1 cellular context compared by ENCODE assay signal in the genomic region with DNA sequence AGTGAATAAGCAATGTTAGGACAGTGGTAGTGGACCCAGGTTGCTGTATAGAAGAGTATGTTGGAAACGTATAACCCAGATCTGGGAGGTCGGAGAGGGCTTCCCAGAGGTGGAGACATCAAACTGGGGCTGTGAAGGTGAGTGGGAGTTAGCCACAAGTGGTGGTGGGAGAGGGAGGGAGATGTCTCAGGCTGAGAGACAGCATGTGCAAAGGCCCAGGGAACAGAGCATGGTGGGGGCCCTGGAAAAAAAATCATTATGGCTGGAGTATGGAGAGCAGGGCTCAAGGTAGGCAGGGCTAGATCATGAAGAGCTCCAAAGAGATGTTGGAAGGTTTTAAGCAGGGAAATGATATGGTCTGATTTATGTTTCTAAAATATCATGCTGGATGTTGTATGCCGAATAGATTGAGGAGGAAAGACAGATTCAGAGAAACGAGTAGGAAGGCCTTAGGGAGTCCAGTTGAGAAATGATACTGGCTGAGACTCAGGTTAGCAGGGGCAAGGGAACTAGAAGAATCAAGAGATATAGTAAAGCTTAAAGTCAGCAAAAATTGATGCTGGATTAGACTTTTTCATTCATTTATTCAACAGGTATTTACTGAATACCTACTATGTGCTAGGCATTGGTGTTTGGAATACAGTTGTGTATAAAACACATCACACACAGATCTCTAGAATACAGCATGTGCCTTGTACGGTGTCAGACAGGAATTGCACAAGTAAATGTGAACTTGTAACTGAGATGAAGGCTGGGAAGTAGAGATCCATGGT.
TF ChIP-seq lines count a peak whose summit lies in the region.

No MANE protein-coding gene starts in this region.

TF ChIP-seq in WTC11, 78 proteins besides CTCF, POLR2A, EP300 and RAD21 (continued from another document):
- TF ChIP-seq, protein P1, sequence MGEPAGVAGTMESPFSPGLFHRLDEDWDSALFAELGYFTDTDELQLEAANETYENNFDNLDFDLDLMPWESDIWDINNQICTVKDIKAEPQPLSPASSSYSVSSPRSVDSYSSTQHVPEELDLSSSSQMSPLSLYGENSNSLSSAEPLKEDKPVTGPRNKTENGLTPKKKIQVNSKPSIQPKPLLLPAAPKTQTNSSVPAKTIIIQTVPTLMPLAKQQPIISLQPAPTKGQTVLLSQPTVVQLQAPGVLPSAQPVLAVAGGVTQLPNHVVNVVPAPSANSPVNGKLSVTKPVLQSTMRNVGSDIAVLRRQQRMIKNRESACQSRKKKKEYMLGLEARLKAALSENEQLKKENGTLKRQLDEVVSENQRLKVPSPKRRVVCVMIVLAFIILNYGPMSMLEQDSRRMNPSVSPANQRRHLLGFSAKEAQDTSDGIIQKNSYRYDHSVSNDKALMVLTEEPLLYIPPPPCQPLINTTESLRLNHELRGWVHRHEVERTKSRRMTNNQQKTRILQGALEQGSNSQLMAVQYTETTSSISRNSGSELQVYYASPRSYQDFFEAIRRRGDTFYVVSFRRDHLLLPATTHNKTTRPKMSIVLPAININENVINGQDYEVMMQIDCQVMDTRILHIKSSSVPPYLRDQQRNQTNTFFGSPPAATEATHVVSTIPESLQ (CRISPR knock-in tag; IDR thresholded peaks at IDR 0.05): no peak
- no peak for TF ChIP-seq IRF2 (CRISPR knock-in tag; IDR thresholded peaks at IDR 0.05; ENCODE audit: borderline replicate concordance, low read depth)
- no peak for TF ChIP-seq PRRX2 (CRISPR knock-in tag; IDR thresholded peaks at IDR 0.05)
- no peak for TF ChIP-seq ZNF416 (CRISPR knock-in tag; IDR thresholded peaks at IDR 0.05)
- no peak for TF ChIP-seq CREM (CRISPR knock-in tag; IDR thresholded peaks at IDR 0.05)
- no peak for TF ChIP-seq ESRRA (CRISPR knock-in tag; IDR thresholded peaks at IDR 0.05; ENCODE audit: borderline replicate concordance)
- TF ChIP-seq MXD4 (CRISPR knock-in tag; IDR thresholded peaks at IDR 0.05; ENCODE audit: borderline replicate concordance): no peak
- TF ChIP-seq TCF7 (CRISPR knock-in tag; IDR thresholded peaks at IDR 0.05; ENCODE audit: low read depth): no peak
- TF ChIP-seq ZNF232 (CRISPR knock-in tag; IDR thresholded peaks at IDR 0.05): no peak
- TF ChIP-seq SMAD3 (CRISPR knock-in tag; IDR thresholded peaks at IDR 0.05; ENCODE audit: borderline replicate concordance): no peak
- TF ChIP-seq USF1 (CRISPR knock-in tag; IDR thresholded peaks at IDR 0.05): no peak
- no peak for TF ChIP-seq NR1H2 (CRISPR knock-in tag; IDR thresholded peaks at IDR 0.05)
